In the genomic region with DNA sequence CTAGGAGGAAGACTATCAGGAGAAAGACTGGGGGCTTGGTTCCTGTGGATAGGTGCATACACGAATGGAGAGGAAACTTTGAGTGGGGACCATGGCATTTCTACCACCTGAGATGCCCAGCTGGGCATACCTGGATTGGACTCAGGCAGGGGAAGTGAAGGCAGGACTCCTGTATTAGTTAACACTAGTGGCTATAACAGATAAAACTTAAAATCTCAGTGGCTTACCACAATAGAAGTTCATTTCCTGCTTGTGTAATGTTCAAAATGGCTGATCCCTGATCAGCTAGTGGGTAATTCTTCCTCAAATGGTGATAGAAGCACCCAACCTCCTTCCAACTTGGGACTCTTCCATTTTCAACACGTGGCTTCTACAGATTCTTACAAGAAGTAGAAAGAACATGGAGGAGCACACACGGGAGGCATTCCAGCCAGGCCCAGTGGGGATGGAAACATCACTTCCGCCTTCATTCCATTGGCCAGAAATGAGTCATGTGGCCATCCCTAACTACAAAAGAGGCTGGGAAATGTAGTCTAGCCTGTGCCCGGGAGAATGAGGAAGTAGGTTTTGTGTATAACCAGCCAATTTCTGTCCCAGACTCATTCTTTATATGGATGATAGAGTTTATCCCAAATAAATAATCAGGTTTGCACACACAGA, we compare ENCODE assay signal across 1 cellular context.
TF ChIP-seq lines count a peak whose summit lies in the region.

No MANE protein-coding gene starts in this region.

TF ChIP-seq in HepG2, 621 proteins besides CTCF, POLR2A, EP300 and RAD21 (continued from another document and continues in another):
- TF ChIP-seq CSRNP1 (CRISPR knock-in tag; IDR thresholded peaks at IDR 0.05) (no peak), ZNF530 (CRISPR knock-in tag; IDR thresholded peaks at IDR 0.05; ENCODE audit: low read depth) (no peak), EHMT2 (IDR thresholded peaks at IDR 0.05; ENCODE audit: borderline replicate concordance, low read depth, low read length) (0 out of 2 replicates have a peak, but pooled peaks have one; percentile 38), ZNF263 (CRISPR knock-in tag; IDR thresholded peaks at IDR 0.05) (no peak), TP53 (CRISPR knock-in tag; conservative IDR thresholded peaks at IDR 0.05) (no peak), ZNF574 (CRISPR knock-in tag; IDR thresholded peaks at IDR 0.05) (0 out of 2 replicates have a peak, but pooled peaks have one; percentile 28), RFXANK (CRISPR knock-in tag; IDR thresholded peaks at IDR 0.05) (no peak), ADNP (CRISPR knock-in tag; IDR thresholded peaks at IDR 0.05) (no peak), GABPB1 (CRISPR knock-in tag; IDR thresholded peaks at IDR 0.05) (peak; percentile 74), ZNF331 (CRISPR knock-in tag; IDR thresholded peaks at IDR 0.05) (no peak), NFKBIZ (CRISPR knock-in tag; IDR thresholded peaks at IDR 0.05) (no peak), ZNF777 (CRISPR knock-in tag; IDR thresholded peaks at IDR 0.05) (no peak), FOXJ3 (CRISPR knock-in tag; IDR thresholded peaks at IDR 0.05; ENCODE audit: borderline replicate concordance) (no peak), YY1 (IDR thresholded peaks at IDR 0.05; ENCODE audit: insufficient read depth, insufficient replicate concordance, low read depth, low read length) (peak; percentile 44), JUNB (CRISPR knock-in tag; IDR thresholded peaks at IDR 0.05; ENCODE audit: borderline replicate concordance) (no peak), DNMT1 (CRISPR knock-in tag; IDR thresholded peaks at IDR 0.05) (no peak), TCF7 (IDR thresholded peaks at IDR 0.05; ENCODE audit: low read depth) (no peak), ZNF34 (CRISPR knock-in tag; IDR thresholded peaks at IDR 0.05; ENCODE audit: borderline replicate concordance) (no peak), HOXD1 (CRISPR knock-in tag; IDR thresholded peaks at IDR 0.05) (no peak), ZNF296 (CRISPR knock-in tag; conservative IDR thresholded peaks at IDR 0.05) (no peak), AKNA (CRISPR knock-in tag; IDR thresholded peaks at IDR 0.05; ENCODE audit: borderline replicate concordance) (no peak), MXD3 (CRISPR knock-in tag; IDR thresholded peaks at IDR 0.05) (no peak), CREM (IDR thresholded peaks at IDR 0.05) (peak; percentile 54; the same call in 1 of the 2 replicates), CREM (CRISPR knock-in tag; IDR thresholded peaks at IDR 0.05) (no peak), HOXA9 (CRISPR knock-in tag; IDR thresholded peaks at IDR 0.05; ENCODE audit: borderline replicate concordance) (no peak), GRHL1 (CRISPR knock-in tag; conservative IDR thresholded peaks at IDR 0.05) (no peak), TBX3 (IDR thresholded peaks at IDR 0.05; ENCODE audit: borderline replicate concordance) (no peak), IKZF4 (CRISPR knock-in tag; IDR thresholded peaks at IDR 0.05; ENCODE audit: borderline replicate concordance, low read depth, not compliant biosample characterization) (no peak), PHF21A (CRISPR knock-in tag; IDR thresholded peaks at IDR 0.05) (no peak), THRA (CRISPR knock-in tag; IDR thresholded peaks at IDR 0.05; ENCODE audit: borderline replicate concordance) (no peak), KLF15 (CRISPR knock-in tag; IDR thresholded peaks at IDR 0.05; ENCODE audit: borderline replicate concordance) (no peak), FOXA1 (IDR thresholded peaks at IDR 0.05) (no peak), FOXA1 (CRISPR knock-in tag; IDR thresholded peaks at IDR 0.05) (no peak), KMT2B (CRISPR knock-in tag; IDR thresholded peaks at IDR 0.05) (no peak)
- TF ChIP-seq, protein P1, sequence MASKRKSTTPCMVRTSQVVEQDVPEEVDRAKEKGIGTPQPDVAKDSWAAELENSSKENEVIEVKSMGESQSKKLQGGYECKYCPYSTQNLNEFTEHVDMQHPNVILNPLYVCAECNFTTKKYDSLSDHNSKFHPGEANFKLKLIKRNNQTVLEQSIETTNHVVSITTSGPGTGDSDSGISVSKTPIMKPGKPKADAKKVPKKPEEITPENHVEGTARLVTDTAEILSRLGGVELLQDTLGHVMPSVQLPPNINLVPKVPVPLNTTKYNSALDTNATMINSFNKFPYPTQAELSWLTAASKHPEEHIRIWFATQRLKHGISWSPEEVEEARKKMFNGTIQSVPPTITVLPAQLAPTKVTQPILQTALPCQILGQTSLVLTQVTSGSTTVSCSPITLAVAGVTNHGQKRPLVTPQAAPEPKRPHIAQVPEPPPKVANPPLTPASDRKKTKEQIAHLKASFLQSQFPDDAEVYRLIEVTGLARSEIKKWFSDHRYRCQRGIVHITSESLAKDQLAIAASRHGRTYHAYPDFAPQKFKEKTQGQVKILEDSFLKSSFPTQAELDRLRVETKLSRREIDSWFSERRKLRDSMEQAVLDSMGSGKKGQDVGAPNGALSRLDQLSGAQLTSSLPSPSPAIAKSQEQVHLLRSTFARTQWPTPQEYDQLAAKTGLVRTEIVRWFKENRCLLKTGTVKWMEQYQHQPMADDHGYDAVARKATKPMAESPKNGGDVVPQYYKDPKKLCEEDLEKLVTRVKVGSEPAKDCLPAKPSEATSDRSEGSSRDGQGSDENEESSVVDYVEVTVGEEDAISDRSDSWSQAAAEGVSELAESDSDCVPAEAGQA (IDR thresholded peaks at IDR 0.05; ENCODE audit: low read depth): no peak
- TF ChIP-seq, protein P1 (CRISPR knock-in tag; IDR thresholded peaks at IDR 0.05; ENCODE audit: borderline replicate concordance): no peak
- TF ChIP-seq, protein P2, sequence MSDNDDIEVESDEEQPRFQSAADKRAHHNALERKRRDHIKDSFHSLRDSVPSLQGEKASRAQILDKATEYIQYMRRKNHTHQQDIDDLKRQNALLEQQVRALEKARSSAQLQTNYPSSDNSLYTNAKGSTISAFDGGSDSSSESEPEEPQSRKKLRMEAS (IDR thresholded peaks at IDR 0.05): 0 out of 2 replicates have a peak, but pooled peaks have one; percentile 14
- TF ChIP-seq, protein P3, sequence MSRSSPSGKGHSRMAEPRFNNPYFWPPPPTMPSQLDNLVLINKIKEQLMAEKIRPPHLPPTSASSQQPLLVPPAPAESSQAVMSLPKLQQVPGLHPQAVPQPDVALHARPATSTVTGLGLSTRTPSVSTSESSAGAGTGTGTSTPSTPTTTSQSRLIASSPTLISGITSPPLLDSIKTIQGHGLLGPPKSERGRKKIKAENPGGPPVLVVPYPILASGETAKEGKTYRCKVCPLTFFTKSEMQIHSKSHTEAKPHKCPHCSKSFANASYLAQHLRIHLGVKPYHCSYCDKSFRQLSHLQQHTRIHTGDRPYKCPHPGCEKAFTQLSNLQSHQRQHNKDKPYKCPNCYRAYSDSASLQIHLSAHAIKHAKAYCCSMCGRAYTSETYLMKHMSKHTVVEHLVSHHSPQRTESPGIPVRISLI (CRISPR knock-in tag; IDR thresholded peaks at IDR 0.05; ENCODE audit: borderline replicate concordance): no peak
